In the genomic region with DNA sequence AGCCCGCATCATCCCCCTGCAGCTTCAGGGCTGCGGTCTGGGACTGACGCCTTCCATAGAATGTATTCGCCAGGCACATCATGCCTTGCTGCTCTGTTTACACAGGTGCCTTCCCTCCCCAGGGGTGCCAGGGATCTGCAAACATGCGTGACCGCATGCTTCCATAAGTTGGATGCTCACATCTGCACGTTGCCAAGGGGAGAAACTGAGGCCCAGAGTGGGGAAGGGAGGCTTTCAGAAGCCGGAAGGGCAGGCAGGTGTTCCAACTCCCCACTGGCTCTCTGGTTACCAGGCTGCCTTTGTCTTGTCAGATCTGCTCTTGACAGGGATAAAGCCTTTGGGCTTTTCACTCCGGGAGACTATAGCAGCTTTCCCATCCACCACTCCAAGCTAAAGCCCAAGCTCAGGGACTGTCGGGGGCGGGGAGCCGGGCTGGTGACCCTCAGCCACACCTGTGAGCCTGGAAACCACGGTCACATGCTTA, we compare ENCODE assay signal across 19 cellular contexts.
A peak's percentile ranks its signal among the peaks of the same experiment; 100 is the strongest.
DNase-seq lines count a peak whose midpoint lies in the region; ATAC-seq, FAIRE-seq and TF ChIP-seq lines count a peak whose summit lies in the region.
"Had no signal": no experiment of that assay in that cellular context is flagged by ENCODE, and none has a peak within 500 bp of the region (broad histone marks: within the 10 kb centered on the region; RNA-seq: fewer than 3 reads in every experiment).

No MANE protein-coding gene starts in this region.

- peaks cover 0 to 10% (median 3%) of the 10 kb centered on the region in 4 experiments; a peak in 5 of 7 replicates for H3K4me1 ChIP-seq in H1 (replicated peaks in 1 of 4; ENCODE audit: control insufficient read depth in 3 of 4, insufficient read depth in 4 of 4, low read length in 3 of 4)
- peaks cover 0 to 49% (median 19%) of the 10 kb centered on the region in 4 donors for H3K4me1 ChIP-seq in tibial artery
- H3K4me1 ChIP-seq in gastrocnemius medialis: peaks cover 0 to 5% of the 10 kb centered on the region in 2 donors
- no peaks in the 10 kb centered on the region for H3K4me1 ChIP-seq in osteoblast (ENCODE audit: insufficient read depth, low read length)

- H4K91ac ChIP-seq in H1 (replicated peaks; ENCODE audit: insufficient read length, low read length): no peak overlapping the region

- intact Hi-C loops in tibial artery (cut with DNase I; ENCODE audit: low total_unique reads) (loop anchor here (10.0 kb wide), 1 partner anchor 291 kb away; a partner anchor contains a TSS), gastrocnemius medialis (cut with DNase I; ENCODE audit: low total_unique reads) (no loop called here)

- H3K9ac ChIP-seq in H1 (replicated peaks in 1 of 4; ENCODE audit: extremely low read depth in 1 of 4, low read depth in 3 of 4, low read length in 3 of 4): no peak overlapping the region
- H3K9ac ChIP-seq: BLaER1 treated with 17β-estradiol and CSF1 and Interleukin-3, amounts not matched to agents 10 nM and 100 nM had no signal

- TF ChIP-seq CTCF in H1 (IDR thresholded peaks at IDR 0.05; ENCODE audit: control extremely low read depth in 1 of 3, insufficient read depth in 1 of 3, low read depth in 1 of 3, low read length in 3 of 3) (no peak), tibial artery (IDR thresholded peaks at IDR 0.05) (no peak), gastrocnemius medialis (IDR thresholded peaks at IDR 0.05 in 4 of 5, conservative IDR thresholded peaks at IDR 0.05 in 1 of 5) (no peak), osteoblast (IDR thresholded peaks at IDR 0.05; ENCODE audit: extremely low read depth, low read depth, low read length) (no peak)

- H2BK120ac ChIP-seq in H1 (replicated peaks; ENCODE audit: low read depth, low read length): no peak overlapping the region

- no peak overlapping the region for H3K14ac ChIP-seq in H1 (ENCODE audit: insufficient read length)

- TF ChIP-seq POLR2A in H1 (IDR thresholded peaks at IDR 0.05; ENCODE audit: control extremely low read depth in 1 of 2, low read depth in 2 of 2, low read length in 2 of 2): no peak
- no peak for TF ChIP-seq POLR2A in gastrocnemius medialis (IDR thresholded peaks at IDR 0.05)

- no peaks in the 10 kb centered on the region for H4K20me1 ChIP-seq in H1 (replicated peaks in 1 of 2; ENCODE audit: control insufficient read depth in 1 of 2, insufficient read depth in 2 of 2, low read length in 2 of 2)
- no peaks in the 10 kb centered on the region for H4K20me1 ChIP-seq in osteoblast (ENCODE audit: insufficient read depth, low read length)
- H4K20me1 ChIP-seq: BLaER1 treated with 17β-estradiol and CSF1 and Interleukin-3, amounts not matched to agents 10 nM and 100 nM had no signal

- H3K4me2 ChIP-seq in H1 (ENCODE audit: insufficient read depth in 1 of 2, low read depth in 2 of 2, low read length in 2 of 2) (peak overlapping the region in 1 of 2 experiments; percentile 37; a peak in 2 of 4 replicates), osteoblast (ENCODE audit: insufficient read depth, low read length) (no peak overlapping the region)

- H3K23ac ChIP-seq in H1 (ENCODE audit: insufficient read length): no peak overlapping the region

- H3K56ac ChIP-seq in H1 (replicated peaks; ENCODE audit: insufficient read length, low read depth, low read length): no peak overlapping the region

- no peak overlapping the region for H2AK5ac ChIP-seq in H1 (ENCODE audit: low read depth, low read length)

- H3K79me1 ChIP-seq in H1 (ENCODE audit: low read depth, low read length): no peaks in the 10 kb centered on the region

- H3K27ac ChIP-seq in H1 (ENCODE audit: low read depth, low read length) (no peak overlapping the region), tibial artery (peak overlapping the region; percentile 57 to 78), gastrocnemius medialis (no peak overlapping the region), osteoblast (ENCODE audit: low read depth, low read length) (no peak overlapping the region)
- H3K27ac ChIP-seq: BLaER1 treated with 17β-estradiol and CSF1 and Interleukin-3, amounts not matched to agents 10 nM and 100 nM had no signal

- FAIRE-seq in H1 (lab: Jason Lieb, UNC): no peak
- FAIRE-seq: GM12891 had no signal

- peak overlapping the region; percentile 97; the same call in 1 of the 2 replicates for H2BK20ac ChIP-seq in H1 (ENCODE audit: low read length)

- CTCF ChIA-PET in H1 (lab: Charles Lee; ENCODE audit: partially characterized antibody): interaction anchor here (0.6 to 1.6 kb wide), 3 partner anchors 24 to 288 kb away, joined by 3 to 4 read pairs (median 3); no protein-coding TSS in a partner anchor

- H3K18ac ChIP-seq in H1 (ENCODE audit: extremely low read depth, low read length): peak overlapping the region; percentile 83

- no peak overlapping the region for H3K4me3 ChIP-seq in H1 (ENCODE audit: extremely low read depth in 1 of 4, insufficient read depth in 2 of 4, low read depth in 3 of 4, low read length in 4 of 4)
- no peak overlapping the region for H3K4me3 ChIP-seq in tibial artery
- H3K4me3 ChIP-seq in gastrocnemius medialis: no peak overlapping the region
- no peak overlapping the region for H3K4me3 ChIP-seq in osteoblast (ENCODE audit: insufficient read depth, low read length)
- H3K4me3 ChIP-seq: BLaER1 treated with 17β-estradiol and CSF1 and Interleukin-3, amounts not matched to agents 10 nM and 100 nM had no signal

- in situ Hi-C loops in gastrocnemius medialis (cut with MboI; ENCODE audit: low sequenced_read_pairs in 4 of 4): no loop called here

- POLR2A ChIA-PET in H1 (lab: Charles Lee; ENCODE audit: partially characterized antibody): no interaction called here

- H3K79me2 ChIP-seq in H1 (ENCODE audit: control insufficient read depth in 1 of 2, insufficient read depth in 2 of 2, low read length in 2 of 2): no peaks in the 10 kb centered on the region
- H3K79me2 ChIP-seq in osteoblast (ENCODE audit: insufficient read depth, low read length): no peaks in the 10 kb centered on the region

- no peaks in the 10 kb centered on the region for H3K36me3 ChIP-seq in H1 (ENCODE audit: control insufficient read depth in 2 of 4, insufficient read depth in 4 of 4, low read length in 3 of 4)
- no peaks in the 10 kb centered on the region for H3K36me3 ChIP-seq in tibial artery
- H3K36me3 ChIP-seq in gastrocnemius medialis: no peaks in the 10 kb centered on the region
- no peaks in the 10 kb centered on the region for H3K36me3 ChIP-seq in osteoblast (ENCODE audit: insufficient read depth, low read length)
- H3K36me3 ChIP-seq: BLaER1 treated with 17β-estradiol and CSF1 and Interleukin-3, amounts not matched to agents 10 nM and 100 nM had no signal

- H3K9me3 ChIP-seq in H1 (ENCODE audit: insufficient read depth in 2 of 2, low read depth in 1 of 2, low read length in 1 of 2): no peaks in the 10 kb centered on the region
- H3K9me3 ChIP-seq in tibial artery: no peaks in the 10 kb centered on the region
- no peaks in the 10 kb centered on the region for H3K9me3 ChIP-seq in gastrocnemius medialis
- no peaks in the 10 kb centered on the region for H3K9me3 ChIP-seq in osteoblast (ENCODE audit: low read depth, low read length)

- H3K23me2 ChIP-seq in H1 (ENCODE audit: low read depth, low read length): no peaks in the 10 kb centered on the region

- no peak for ATAC-seq in gastrocnemius medialis
- ATAC-seq: activated T-cell treated with anti-CD3 and anti-CD28 coated beads, Interleukin-2, amount 50 U/mL, for 4 hours; left ventricle myocardium superior; naive thymus-derived CD4-positive, alpha-beta T cell had no signal

- H2BK15ac ChIP-seq in H1 (ENCODE audit: low read length): no peak overlapping the region

- DNase-seq in NCI-H1105 (lab: John Stamatoyannopoulos, UW) (peak; percentile 83), NCI-H2196 (lab: John Stamatoyannopoulos, UW; ENCODE audit: unreplicated experiment) (peak; percentile 90), H1 (ENCODE audit: low read depth in 1 of 2, low spot score in 2 of 2) (peak in 1 of 2 experiments; percentile 59), tibial artery (no peak), gastrocnemius medialis (no peak), NCI-H446 (lab: John Stamatoyannopoulos, UW) (no peak), osteoblast (ENCODE audit: insufficient read length, low spot score, missing footprints) (no peak)
- DNase-seq in activated CD4-positive, alpha-beta T cell treated with anti-CD3 and anti-CD28 coated beads for 1 hour: no peak
- DNase-seq: activated CD4-positive, alpha-beta T cell treated with anti-CD3 and anti-CD28 coated beads, Interleukin-2, amount 50 U/mL, for 1 hour; activated T-cell treated with anti-CD3 and anti-CD28 coated beads, Interleukin-2, amount 50 U/mL, for 4 hours; head of caudate nucleus; KBM-7; left ventricle myocardium superior; naive thymus-derived CD4-positive, alpha-beta T cell; NCI-H524 treated with DMSO at 0.1 percent for 48 hours; right cardiac atrium; stimulated activated naive CD4-positive, alpha-beta T cell had no signal

- no peak for TF ChIP-seq EP300 in H1 (IDR thresholded peaks at IDR 0.05; ENCODE audit: borderline replicate concordance in 1 of 2, low read depth in 2 of 2, low read length in 2 of 2)

- 76% methylated on average over 13 of the region's 13 CpGs; no CpG with 5 or more reads in 1 of the 2 experiments for WGBS in H1 (ENCODE audit: extremely low coverage in 1 of 2, insufficient coverage in 1 of 2, insufficient read length in 1 of 2, insufficient replicate concordance in 2 of 2, low coverage in 1 of 2, low lambda C conversion rate in 2 of 2, missing lambda C conversion rate in 1 of 2), 2 experiments

- H2AFZ ChIP-seq in H1 (ENCODE audit: low read length): peak overlapping the region; percentile 78
- H2AFZ ChIP-seq in osteoblast (ENCODE audit: low read length): no peak overlapping the region

- 0 out of 2 replicates have a peak overlapping the region, but pooled peaks have one; percentile 63 for H4K8ac ChIP-seq in H1 (ENCODE audit: extremely low read depth, insufficient read depth, low read length)

- H4K5ac ChIP-seq in H1 (ENCODE audit: insufficient read length, low read depth, low read length): no peak overlapping the region

- no peaks in the 10 kb centered on the region for H3K27me3 ChIP-seq in H1 (replicated peaks in 1 of 4; ENCODE audit: control insufficient read depth in 3 of 4, extremely low read depth in 1 of 4, insufficient read depth in 3 of 4, low read length in 3 of 4)
- H3K27me3 ChIP-seq in tibial artery: no peaks in the 10 kb centered on the region
- no peaks in the 10 kb centered on the region for H3K27me3 ChIP-seq in gastrocnemius medialis
- H3K27me3 ChIP-seq in osteoblast (ENCODE audit: insufficient read depth, low read length): peaks cover 5% of the 10 kb centered on the region
- H3K27me3 ChIP-seq: BLaER1 treated with 17β-estradiol and CSF1 and Interleukin-3, amounts not matched to agents 10 nM and 100 nM had no signal

- H2BK12ac ChIP-seq in H1 (ENCODE audit: low read depth, low read length): no peak overlapping the region

- H2BK5ac ChIP-seq in H1 (ENCODE audit: low read depth, low read length): no peak overlapping the region

- no peak overlapping the region for H3K4ac ChIP-seq in H1 (replicated peaks; ENCODE audit: insufficient read length, low read depth, low read length)

- no peak for TF ChIP-seq RAD21 in H1 (IDR thresholded peaks at IDR 0.05 in 1 of 2, conservative IDR thresholded peaks at IDR 0.05 in 1 of 2; ENCODE audit: low read depth in 2 of 2, low read length in 2 of 2)

TF ChIP-seq in H1, 55 proteins besides CTCF, POLR2A, EP300 and RAD21 (continues in another document):
- peak; percentile 89; the same call in 1 of the 2 replicates for TF ChIP-seq TCF12 (IDR thresholded peaks at IDR 0.05; ENCODE audit: low read depth, low read length)

Comparison
In these comparisons a context has a peak if more than half of its experiments do, and no peak if none do; other contexts are left out.
1. DNase-seq: peak in NCI-H1105 (single experiment) and NCI-H2196 (single experiment); none in tibial artery (0 of 2), gastrocnemius medialis (0 of 2), NCI-H446 (0 of 2), osteoblast (single experiment) and activated CD4-positive, alpha-beta T cell treated with anti-CD3 and anti-CD28 coated beads for 1 hour (single experiment).
2. H3K27ac ChIP-seq: peak in tibial artery (2 of 2); none in H1 (single experiment), gastrocnemius medialis (0 of 4) and osteoblast (single experiment).